ENCODE assay signal across 1 cellular context in the genomic region with DNA sequence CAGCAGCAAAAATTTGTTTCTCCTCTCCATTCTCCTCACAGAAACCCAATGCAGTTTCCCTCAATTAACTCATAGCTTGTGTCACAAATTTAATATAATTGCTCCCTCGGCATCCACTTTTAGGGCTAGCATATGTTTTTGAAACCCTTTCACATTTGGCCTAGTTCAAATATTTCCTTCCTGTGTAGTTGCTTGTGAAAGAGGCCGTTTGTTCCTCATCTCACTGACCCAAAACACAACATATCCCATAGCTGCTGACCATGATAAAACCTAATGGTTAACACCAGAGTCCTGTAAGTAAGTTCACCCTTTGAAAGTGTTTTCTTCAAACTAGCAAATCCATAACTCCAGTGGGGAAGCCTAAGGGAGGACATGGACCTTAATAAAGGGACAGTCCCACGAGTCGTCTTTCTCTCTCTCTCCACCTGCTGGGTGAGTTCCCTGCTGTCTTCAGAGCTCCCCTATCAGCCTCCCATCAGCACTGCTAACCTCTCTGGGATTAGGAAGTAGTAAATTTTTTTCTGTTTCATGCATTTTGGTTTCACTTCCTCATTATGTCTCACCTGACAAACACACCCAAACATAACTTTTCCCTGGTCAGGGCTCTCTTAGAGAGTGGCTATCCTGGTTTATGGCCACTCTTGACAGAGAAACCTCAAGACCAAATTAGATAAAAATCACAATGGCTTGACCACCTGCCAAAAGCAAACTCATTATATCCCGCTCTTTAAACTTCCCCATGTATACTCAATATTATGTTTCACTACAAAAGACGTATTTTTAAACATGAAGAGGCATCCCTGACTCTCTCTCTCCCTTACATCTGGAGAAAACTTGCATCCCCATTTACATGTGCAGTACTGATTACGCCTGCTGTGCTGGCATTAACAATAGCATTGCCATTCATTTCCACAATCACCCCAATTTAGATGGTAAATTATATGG.
TF ChIP-seq lines count a peak whose summit lies in the region.

No MANE protein-coding gene starts in this region.

TF ChIP-seq in HepG2, 621 proteins besides CTCF, POLR2A, EP300 and RAD21:
- TF ChIP-seq SMAD3 (CRISPR knock-in tag; IDR thresholded peaks at IDR 0.05) (no peak), GFI1 (CRISPR knock-in tag; IDR thresholded peaks at IDR 0.05; ENCODE audit: borderline replicate concordance) (no peak), BCL6 (CRISPR knock-in tag; IDR thresholded peaks at IDR 0.05) (no peak), YEATS2 (CRISPR knock-in tag; IDR thresholded peaks at IDR 0.05; ENCODE audit: borderline replicate concordance) (no peak), HNRNPL (IDR thresholded peaks at IDR 0.05; ENCODE audit: low read depth, low read length) (no peak), KDM5B (CRISPR knock-in tag; IDR thresholded peaks at IDR 0.05; ENCODE audit: borderline replicate concordance) (no peak), HOMEZ (CRISPR knock-in tag; IDR thresholded peaks at IDR 0.05; ENCODE audit: low read depth) (no peak; the same call in 1 of the 2 replicates), POLR2AphosphoS5 (IDR thresholded peaks at IDR 0.05; ENCODE audit: low read depth, low read length) (no peak), HNF4A (CRISPR knock-in tag; IDR thresholded peaks at IDR 0.05) (no peak)
